In genomic region chr4:105374071-105374470, GRCh38 we compare ENCODE assay signal across 7 cellular contexts.
"Had no signal": no experiment of that assay in that cellular context is flagged by ENCODE, and none has a peak within 500 bp of the region (broad histone marks: within the 10 kb centered on the region; RNA-seq: fewer than 3 reads in every experiment).

No MANE protein-coding gene starts in this region.

- ATAC-seq: GM12878 had no signal

- DNase-seq: GDM1, GF-D8 had no signal

- H3K4me3 ChIP-seq: GM12878 had no signal

- FAIRE-seq: GM12878, GM12891, GM12892, GM18507, GM19239 had no signal
